8 cellular contexts compared by ENCODE assay signal in genomic region chr6:44630125-44631028, GRCh38.
DNase-seq lines count a peak whose midpoint lies in the region; ATAC-seq, FAIRE-seq and TF ChIP-seq lines count a peak whose summit lies in the region.

No MANE protein-coding gene starts in this region.

- H3K9me3 ChIP-seq in PC-9 (ENCODE audit: insufficient read depth, low read depth): no peaks in the 10 kb centered on the region

- H3K9me2 ChIP-seq in PC-9 (ENCODE audit: insufficient read depth): no peaks in the 10 kb centered on the region

- CTCF ChIA-PET in PC-9 (lab: Charles Lee): interaction anchor here (0.6 to 2.3 kb wide), 14 partner anchors 23 to 1292 kb away, joined by 3 to 16 read pairs (median 4); partner anchors contain the start of gene SUPT3H

- no peaks in the 10 kb centered on the region for H3F3A ChIP-seq in PC-9 (ENCODE audit: insufficient read depth, low read depth)

- TF ChIP-seq CTCF in D721Med (IDR thresholded peaks at IDR 0.05; ENCODE audit: insufficient read depth, missing control alignments): peak; percentile 42
- TF ChIP-seq CTCF in PC-9 (conservative IDR thresholded peaks at IDR 0.05): peak; percentile 74
- TF ChIP-seq CTCF in kidney epithelial cell (IDR thresholded peaks at IDR 0.05; ENCODE audit: insufficient read depth, low read length, poor library complexity, severe bottlenecking): peak; percentile 87

- ATAC-seq in GM19023 (IDR thresholded peaks at IDR 0.05; ENCODE audit: unreplicated experiment): no peak
- ATAC-seq in GM19351 (IDR thresholded peaks at IDR 0.05; ENCODE audit: unreplicated experiment): no peak

- H3K4me3 ChIP-seq in PC-9 (no peak overlapping the region), kidney epithelial cell (ENCODE audit: low read depth, low read length) (no peak overlapping the region)

- H4K20me1 ChIP-seq in PC-9 (ENCODE audit: insufficient read depth): no peaks in the 10 kb centered on the region

- no peak for FAIRE-seq in D721Med (lab: Jason Lieb, UNC)

- H3K4me2 ChIP-seq in PC-9: no peak overlapping the region

- H2AFZ ChIP-seq in PC-9: no peak overlapping the region

- no peak overlapping the region for H3K27ac ChIP-seq in PC-9
- H3K27ac ChIP-seq in substantia nigra (ENCODE audit: low read depth, low read length, poor library complexity, severe bottlenecking): no peak overlapping the region

- H3K36me3 ChIP-seq in PC-9 (ENCODE audit: low read depth): no peaks in the 10 kb centered on the region
- no peaks in the 10 kb centered on the region for H3K36me3 ChIP-seq in kidney epithelial cell (ENCODE audit: control insufficient read depth, insufficient read depth, low read length)

- peak; percentile 84 for DNase-seq in D721Med (ENCODE audit: insufficient read length, low spot score)
- DNase-seq in HK-2 (ENCODE audit: unreplicated experiment): peak; percentile 42
- DNase-seq in PC-9: peak in 1 of 2 experiments; percentile 57
- DNase-seq in astrocyte of the hippocampus (ENCODE audit: low read depth, low spot score): peak; percentile 92
- no peak for DNase-seq in kidney epithelial cell (ENCODE audit: low read depth)
- peak in 26 of 49 donors; percentile 3 to 40 (median 16) for DNase-seq in substantia nigra (lab: John Stamatoyannopoulos, UW)

- BruUV-seq in PC-9 (replicated peaks; lab: Mats Ljungman, UMichigan): no TSS peak

- no peaks in the 10 kb centered on the region for H3K79me2 ChIP-seq in PC-9 (ENCODE audit: low read depth)

- H3K4me1 ChIP-seq in PC-9 (replicated peaks; ENCODE audit: insufficient read depth): no peaks in the 10 kb centered on the region

- H3K27me3 ChIP-seq in PC-9 (ENCODE audit: insufficient read depth, low read depth): no peaks in the 10 kb centered on the region
- H3K27me3 ChIP-seq in kidney epithelial cell (ENCODE audit: control insufficient read depth, insufficient read depth, low read length): no peaks in the 10 kb centered on the region

- POLR2A ChIA-PET in PC-9 (lab: Charles Lee; ENCODE audit: unreplicated experiment): interaction anchor here (0.6 kb wide), 2 partner anchors 9 to 789 kb away, joined by 3 to 4 read pairs; no protein-coding TSS in a partner anchor

- intact Hi-C loops in PC-9 (cut with micrococcal nuclease; ENCODE audit: unreplicated experiment): loop anchor here (1.0 to 2.0 kb wide), 4 partner anchors 789 to 1293 kb away; no protein-coding TSS in a partner anchor
